8 cellular contexts compared by ENCODE assay signal in genomic region chr5:115179959-115180709, GRCh38. TPM values are rescaled to one million over a fixed set of nuclear protein-coding genes. Genes with fewer than 3 reads are reported as not detected.
DNase-seq lines count a peak whose midpoint lies in the region; ATAC-seq, FAIRE-seq and TF ChIP-seq lines count a peak whose summit lies in the region.

No MANE protein-coding gene starts in this region.

- H3K4me3 ChIP-seq in A549 (peak overlapping the region; percentile 53), astrocyte of the cerebellum (ENCODE audit: low read depth, low read length) (peak overlapping the region; percentile 57)

- no peak for TF ChIP-seq RAD21 in A549 (conservative IDR thresholded peaks at IDR 0.05 in 1 of 2, IDR thresholded peaks at IDR 0.05 in 1 of 2)

- no peak for TF ChIP-seq EP300 in A549 (IDR thresholded peaks at IDR 0.05)

- ATAC-seq in A549, result peak; percentile 69 to 87
- peak; percentile 58 for ATAC-seq in HG02870 (IDR thresholded peaks at IDR 0.05; ENCODE audit: unreplicated experiment)
- ATAC-seq in HG03139 (IDR thresholded peaks at IDR 0.05; ENCODE audit: unreplicated experiment), result no peak

- no peaks in the 10 kb centered on the region for H3K4me1 ChIP-seq in A549

- DNase-seq in A549 (ENCODE audit: low read depth in 1 of 2, low spot score in 1 of 2), result peak; percentile 19 to 38
- peak; percentile 50 for DNase-seq in GM10266 (ENCODE audit: extremely low spot score)
- DNase-seq in NCI-H526 treated with DMSO at 0.1 percent for 48 hours (lab: John Stamatoyannopoulos, UW), result peak; percentile 57
- DNase-seq in astrocyte of the cerebellum (ENCODE audit: low read depth), result no peak
- DNase-seq in iris pigment epithelial cell (ENCODE audit: low read depth), result peak; percentile 22
- DNase-seq in stimulated activated CD4-positive, alpha-beta T cell treated with anti-CD3 and anti-CD28 coated beads, Interleukin-2, amount 100 ng/mL, for 24 hours, result peak; percentile 33 to 39

- WGBS in A549 (ENCODE audit: missing lambda C conversion rate), result 5% methylated on average over 34 of the region's 62 CpGs

- no peak for TF ChIP-seq CTCF in A549 (IDR thresholded peaks at IDR 0.05)
- no peak for TF ChIP-seq CTCF in GM10266 (IDR thresholded peaks at IDR 0.05; ENCODE audit: control insufficient read depth, insufficient read depth, low read depth, missing control alignments)
- TF ChIP-seq CTCF in astrocyte of the cerebellum (IDR thresholded peaks at IDR 0.05; ENCODE audit: low read depth, low read length, missing control alignments), result no peak

- CTCF ChIA-PET in A549 (lab: Yijun Ruan, JAX), result interaction anchor here (1.7 to 1.8 kb wide), 2 partner anchors 12 to 82 kb away, joined by 3 to 5 read pairs; no protein-coding TSS in a partner anchor

- FAIRE-seq in A549 (lab: Jason Lieb, UNC), result no peak

- TF ChIP-seq POLR2A in A549 (IDR thresholded peaks at IDR 0.05; ENCODE audit: low read length), result no peak

- POLR2A ChIA-PET in A549 (lab: Yijun Ruan, JAX), result no interaction called here

- H3K4me2 ChIP-seq in A549, result peak overlapping the region; percentile 97

- H3K9me3 ChIP-seq in A549, result peaks cover 3% of the 10 kb centered on the region; the same call in 1 of the 3 replicates

- peak overlapping the region in 1 of 2 experiments; percentile 64; a peak in 3 of 6 replicates for H3K27ac ChIP-seq in A549

- in situ Hi-C loops in astrocyte of the cerebellum (cut with HindIII; ENCODE audit: low sequenced_read_pairs), result loop anchor here (25.0 kb wide), 1 partner anchor 1793 kb away; no protein-coding TSS in a partner anchor

TF ChIP-seq in A549, 52 proteins besides CTCF, POLR2A, EP300 and RAD21:
- TF ChIP-seq FOXS1 (CRISPR knock-in tag; IDR thresholded peaks at IDR 0.05), result no peak
- peak; percentile 93 for TF ChIP-seq RNF2 (IDR thresholded peaks at IDR 0.05; ENCODE audit: borderline replicate concordance, low read depth)
- peak; percentile 31; the same call in 1 of the 2 replicates for TF ChIP-seq MAX (IDR thresholded peaks at IDR 0.05)
- TF ChIP-seq BCL3 (IDR thresholded peaks at IDR 0.05), result no peak
- TF ChIP-seq RCOR1 (IDR thresholded peaks at IDR 0.05; ENCODE audit: low read depth, low read length), result no peak
- no peak for TF ChIP-seq RFX5 (IDR thresholded peaks at IDR 0.05)
- TF ChIP-seq, protein P1, sequence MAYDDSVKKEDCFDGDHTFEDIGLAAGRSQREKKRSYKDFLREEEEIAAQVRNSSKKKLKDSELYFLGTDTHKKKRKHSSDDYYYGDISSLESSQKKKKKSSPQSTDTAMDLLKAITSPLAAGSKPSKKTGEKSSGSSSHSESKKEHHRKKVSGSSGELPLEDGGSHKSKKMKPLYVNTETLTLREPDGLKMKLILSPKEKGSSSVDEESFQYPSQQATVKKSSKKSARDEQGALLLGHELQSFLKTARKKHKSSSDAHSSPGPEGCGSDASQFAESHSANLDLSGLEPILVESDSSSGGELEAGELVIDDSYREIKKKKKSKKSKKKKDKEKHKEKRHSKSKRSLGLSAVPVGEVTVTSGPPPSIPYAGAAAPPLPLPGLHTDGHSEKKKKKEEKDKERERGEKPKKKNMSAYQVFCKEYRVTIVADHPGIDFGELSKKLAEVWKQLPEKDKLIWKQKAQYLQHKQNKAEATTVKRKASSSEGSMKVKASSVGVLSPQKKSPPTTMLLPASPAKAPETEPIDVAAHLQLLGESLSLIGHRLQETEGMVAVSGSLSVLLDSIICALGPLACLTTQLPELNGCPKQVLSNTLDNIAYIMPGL (CRISPR knock-in tag; IDR thresholded peaks at IDR 0.05; ENCODE audit: borderline replicate concordance), result no peak
- no peak for TF ChIP-seq FOSL2 (IDR thresholded peaks at IDR 0.05)
- no peak for TF ChIP-seq FOSL2 (CRISPR knock-in tag; IDR thresholded peaks at IDR 0.05)
- no peak for TF ChIP-seq NR3C1 (IDR thresholded peaks at IDR 0.05)
- TF ChIP-seq, protein P2, sequence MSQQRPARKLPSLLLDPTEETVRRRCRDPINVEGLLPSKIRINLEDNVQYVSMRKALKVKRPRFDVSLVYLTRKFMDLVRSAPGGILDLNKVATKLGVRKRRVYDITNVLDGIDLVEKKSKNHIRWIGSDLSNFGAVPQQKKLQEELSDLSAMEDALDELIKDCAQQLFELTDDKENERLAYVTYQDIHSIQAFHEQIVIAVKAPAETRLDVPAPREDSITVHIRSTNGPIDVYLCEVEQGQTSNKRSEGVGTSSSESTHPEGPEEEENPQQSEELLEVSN (IDR thresholded peaks at IDR 0.05; ENCODE audit: borderline replicate concordance, low read depth), result peak; percentile 50
- TF ChIP-seq RARB (CRISPR knock-in tag; IDR thresholded peaks at IDR 0.05), result no peak
- peak; percentile 95; the same call in 1 of the 2 replicates for TF ChIP-seq CBX8 (IDR thresholded peaks at IDR 0.05)

RNA-seq across cellular contexts. Expression of gene TRIM36, which starts 10.4 kb away (rescaled TPM):
- polyA plus RNA-seq in A549 (2011; rRNA removed) (1.2 and 1.4 TPM in 2 replicates), A549 (2017; fragmentation: RNase III; extraction: RNeasy Plus Mini Kit Qiagen cat#74134 plus additional on column Dnase treatment) (0.28 to 0.63 TPM (median 0.63 TPM) in 3 replicates)
- polyA plus RNA-seq in A549 (2012; cell fraction: cytosol; rRNA removed), result 0.21 and 0.32 TPM in 2 replicates
- 0.40 and 0.84 TPM in 2 replicates for polyA plus RNA-seq in A549 (2012; cell fraction: nucleus; rRNA removed)
- polyA minus RNA-seq in A549 (2011; rRNA and poly(A)+ RNA removed), result 3.2 and 4.9 TPM in 2 replicates
